32 cellular contexts compared by ENCODE assay signal in genomic region chr6:52922161-52922560, GRCh38. TPM values are rescaled to one million over a fixed set of nuclear protein-coding genes. Genes with fewer than 3 reads are reported as not detected.
"Had no signal": no experiment of that assay in that cellular context is flagged by ENCODE, and none has a peak within 500 bp of the region (broad histone marks: within the 10 kb centered on the region; RNA-seq: fewer than 3 reads in every experiment).

No MANE protein-coding gene starts in this region.

- H3K9me3 ChIP-seq: transverse colon had no signal

- H3K4me3 ChIP-seq: coronary artery, hepatocyte, transverse colon had no signal

- H3K27ac Mint-ChIP-seq: activated CD4-positive, alpha-beta memory T cell treated with anti-CD3 and anti-CD28 coated beads, Interleukin-2, amount 10 ng/mL, durations not matched to agents 7 days and 5 days; activated naive CD4-positive, alpha-beta T cell treated with anti-CD3 and anti-CD28 coated beads for 36 hours; activated naive CD8-positive, alpha-beta T cell treated with anti-CD3 and anti-CD28 coated beads, Interleukin-2, amount 10 ng/mL, durations not matched to agents 7 days and 5 days; activated T-cell treated with anti-CD3 and anti-CD28 coated beads, Interleukin-2, amount 50 U/mL, for 72 hours; immature natural killer cell; memory B cell; stimulated activated naive B cell treated with anti-CD40 and anti-IgM and Interleukin-4, amounts not matched to agents 10 μg/mL and 1 μg/mL and 100 μg/mL, for 72 hours; T-helper 17 cell had no signal

- DNase-seq: activated CD4-positive, alpha-beta memory T cell treated with anti-CD3 and anti-CD28 coated beads, Interleukin-2, amount 10 ng/mL, durations not matched to agents 7 days and 5 days; activated CD4-positive, alpha-beta T cell treated with anti-CD3 and anti-CD28 coated beads for 4 hours; activated CD4-positive, CD25-positive, alpha-beta regulatory T cell; activated effector memory CD4-positive, alpha-beta T cell treated with Interleukin-2 at 50 U/mL for 16 hours; activated naive CD4-positive, alpha-beta T cell treated with anti-CD3 and anti-CD28 coated beads for 36 hours; activated naive CD8-positive, alpha-beta T cell treated with anti-CD3 and anti-CD28 coated beads, Interleukin-2, amount 10 ng/mL, durations not matched to agents 7 days and 5 days; activated T-cell treated with anti-CD3 and anti-CD28 coated beads, Interleukin-2, amount 50 U/mL, for 72 hours; amniotic stem cell; cerebellar nuclear complex; erythroblast; glutamatergic neuron; immature natural killer cell; naive B cell; small intestine; stimulated activated CD4-positive, alpha-beta T cell treated with anti-CD3 and anti-CD28 coated beads, Interleukin-2, amount 100 ng/mL, for 24 hours; stimulated activated naive B cell treated with anti-CD40 and anti-IgM and Interleukin-4, amounts not matched to agents 10 μg/mL and 1 μg/mL and 100 μg/mL, for 72 hours; SW 1271; T-helper 17 cell; transverse colon had no signal

- H3K79me2 ChIP-seq: hepatocyte had no signal

- FAIRE-seq: frontal cortex, small intestine had no signal

- H3K27ac ChIP-seq: coronary artery, hepatocyte, transverse colon had no signal

- H3K9me3 Mint-ChIP-seq: activated CD4-positive, alpha-beta memory T cell treated with anti-CD3 and anti-CD28 coated beads, Interleukin-2, amount 10 ng/mL, durations not matched to agents 7 days and 5 days; activated naive CD4-positive, alpha-beta T cell treated with anti-CD3 and anti-CD28 coated beads for 36 hours; activated naive CD8-positive, alpha-beta T cell treated with anti-CD3 and anti-CD28 coated beads, Interleukin-2, amount 10 ng/mL, durations not matched to agents 7 days and 5 days; activated T-cell treated with anti-CD3 and anti-CD28 coated beads, Interleukin-2, amount 50 U/mL, for 72 hours; memory B cell; neural crest cell; stimulated activated naive B cell treated with anti-CD40 and anti-IgM and Interleukin-4, amounts not matched to agents 10 μg/mL and 1 μg/mL and 100 μg/mL, for 72 hours had no signal

- H3K4me3 Mint-ChIP-seq: activated CD4-positive, alpha-beta memory T cell treated with anti-CD3 and anti-CD28 coated beads, Interleukin-2, amount 10 ng/mL, durations not matched to agents 7 days and 5 days; activated naive CD4-positive, alpha-beta T cell treated with anti-CD3 and anti-CD28 coated beads for 36 hours; activated naive CD8-positive, alpha-beta T cell treated with anti-CD3 and anti-CD28 coated beads, Interleukin-2, amount 10 ng/mL, durations not matched to agents 7 days and 5 days; activated T-cell treated with anti-CD3 and anti-CD28 coated beads, Interleukin-2, amount 50 U/mL, for 72 hours; immature natural killer cell; memory B cell; naive B cell; neural crest cell; stimulated activated naive B cell treated with anti-CD40 and anti-IgM and Interleukin-4, amounts not matched to agents 10 μg/mL and 1 μg/mL and 100 μg/mL, for 72 hours; T-helper 17 cell had no signal

- H3K4me2 ChIP-seq: hepatocyte had no signal

- H3K4me1 Mint-ChIP-seq: activated CD4-positive, alpha-beta memory T cell treated with anti-CD3 and anti-CD28 coated beads, Interleukin-2, amount 10 ng/mL, durations not matched to agents 7 days and 5 days; activated naive CD8-positive, alpha-beta T cell treated with anti-CD3 and anti-CD28 coated beads, Interleukin-2, amount 10 ng/mL, durations not matched to agents 7 days and 5 days; immature natural killer cell; memory B cell; naive B cell; stimulated activated naive B cell treated with anti-CD40 and anti-IgM and Interleukin-4, amounts not matched to agents 10 μg/mL and 1 μg/mL and 100 μg/mL, for 72 hours had no signal

- H3K36me3 ChIP-seq: transverse colon had no signal

- H2AFZ ChIP-seq: hepatocyte had no signal

- ATAC-seq: activated T-cell treated with anti-CD3 and anti-CD28 coated beads, Interleukin-2, amount 50 U/mL, for 72 hours; left lobe of liver; sciatic nerve; stimulated activated naive B cell treated with anti-CD40 and anti-IgM and Interleukin-4, amounts not matched to agents 10 μg/mL and 1 μg/mL and 100 μg/mL, for 72 hours; T-helper 17 cell had no signal

- H3K36me3 Mint-ChIP-seq: activated naive CD8-positive, alpha-beta T cell treated with anti-CD3 and anti-CD28 coated beads, Interleukin-2, amount 10 ng/mL, durations not matched to agents 7 days and 5 days; immature natural killer cell; memory B cell; naive B cell; stimulated activated naive B cell treated with anti-CD40 and anti-IgM and Interleukin-4, amounts not matched to agents 10 μg/mL and 1 μg/mL and 100 μg/mL, for 72 hours had no signal

- H3K27me3 ChIP-seq: hepatocyte, transverse colon had no signal

RNA-seq across cellular contexts. Expression of gene GSTA3, which starts 12.7 kb away (rescaled TPM):
- total RNA-seq: activated CD4-positive, alpha-beta memory T cell treated with anti-CD3 and anti-CD28 coated beads, Interleukin-2, amount 10 ng/mL, durations not matched to agents 7 days and 5 days; activated naive CD4-positive, alpha-beta T cell treated with anti-CD3 and anti-CD28 coated beads for 36 hours; activated naive CD8-positive, alpha-beta T cell treated with anti-CD3 and anti-CD28 coated beads, Interleukin-2, amount 10 ng/mL, durations not matched to agents 7 days and 5 days; activated T-cell treated with anti-CD3 and anti-CD28 coated beads, Interleukin-2, amount 50 U/mL, for 72 hours; frontal cortex; hepatocyte; kidney epithelial cell; left lobe of liver; mucosa of gallbladder; neural crest cell; osteoblast; posterior vena cava; renal cortical epithelial cell; sciatic nerve; T-helper 17 cell; temporal lobe; transverse colon had no signal
- polyA plus RNA-seq: hepatocyte, immature natural killer cell, small intestine had no signal
